In genomic region chr6:154650351-154650750, GRCh38 we compare ENCODE assay signal across 1 cellular context.
TF ChIP-seq lines count a peak whose summit lies in the region.

No MANE protein-coding gene starts in this region.

TF ChIP-seq in GM23338, 12 proteins besides CTCF, POLR2A, EP300 and RAD21 (continued from another document):
- TF ChIP-seq ZNF462 (CRISPR knock-in tag; IDR thresholded peaks at IDR 0.05), result no peak
- TF ChIP-seq CREB1 (CRISPR knock-in tag; IDR thresholded peaks at IDR 0.05; ENCODE audit: low read depth), result no peak
- TF ChIP-seq POLR2AphosphoS5 (IDR thresholded peaks at IDR 0.05; ENCODE audit: low read depth), result no peak
- TF ChIP-seq NANOG (IDR thresholded peaks at IDR 0.05; ENCODE audit: borderline replicate concordance), result no peak
- TF ChIP-seq EZH2phosphoT487 (IDR thresholded peaks at IDR 0.05; ENCODE audit: unreplicated experiment), result no peak
- no peak for TF ChIP-seq EZH2 (IDR thresholded peaks at IDR 0.05; ENCODE audit: low read depth, unreplicated experiment)
